In genomic region chr2:237715459-237715947, GRCh38 we compare ENCODE assay signal across 9 cellular contexts.
A peak's percentile ranks its signal among the peaks of the same experiment; 100 is the strongest.
DNase-seq lines count a peak whose midpoint lies in the region; ATAC-seq, FAIRE-seq and TF ChIP-seq lines count a peak whose summit lies in the region.
"Had no signal": no experiment of that assay in that cellular context is flagged by ENCODE, and none has a peak within 500 bp of the region (broad histone marks: within the 10 kb centered on the region; RNA-seq: fewer than 3 reads in every experiment).

No MANE protein-coding gene starts in this region.

- H3K4me3 Mint-ChIP-seq in astrocyte (ENCODE audit: unreplicated experiment), result peak overlapping the region; percentile 6
- no peak overlapping the region for H3K4me3 Mint-ChIP-seq in stimulated activated memory B cell treated with anti-CD40 and anti-IgM and Interleukin-4, amounts not matched to agents 10 μg/mL and 1 μg/mL and 100 μg/mL, for 72 hours

- intact Hi-C loops in left lung (cut with DNase I), result no loop called here

- peak overlapping the region; percentile 74 for H3K27ac ChIP-seq in astrocyte (ENCODE audit: low read depth, low read length)
- H3K27ac ChIP-seq in left lung, result peak overlapping the region; percentile 69 to 73

- FAIRE-seq in astrocyte (lab: Jason Lieb, UNC), result no peak

- TF ChIP-seq CTCF in astrocyte (IDR thresholded peaks at IDR 0.05; ENCODE audit: insufficient read depth, low read depth, low read length), result no peak
- TF ChIP-seq CTCF in left lung (IDR thresholded peaks at IDR 0.05), result no peak

- H3K27ac Mint-ChIP-seq in astrocyte (ENCODE audit: unreplicated experiment), result peak overlapping the region; percentile 58
- H3K27ac Mint-ChIP-seq in stimulated activated memory B cell treated with anti-CD40 and anti-IgM and Interleukin-4, amounts not matched to agents 10 μg/mL and 1 μg/mL and 100 μg/mL, for 72 hours, result peak overlapping the region; percentile 41

- H3K4me3 ChIP-seq in astrocyte (ENCODE audit: insufficient read depth, low read depth, low read length), result peak overlapping the region; percentile 24
- no peak overlapping the region for H3K4me3 ChIP-seq in left lung

- H3K9me3 Mint-ChIP-seq in astrocyte (ENCODE audit: unreplicated experiment), result no peaks in the 10 kb centered on the region
- H3K9me3 Mint-ChIP-seq in stimulated activated memory B cell treated with anti-CD40 and anti-IgM and Interleukin-4, amounts not matched to agents 10 μg/mL and 1 μg/mL and 100 μg/mL, for 72 hours, result no peaks in the 10 kb centered on the region

- peak; percentile 87 for ATAC-seq in left lung
- ATAC-seq in stimulated activated memory B cell treated with anti-CD40 and anti-IgM and Interleukin-4, amounts not matched to agents 10 μg/mL and 1 μg/mL and 100 μg/mL, for 72 hours, result no peak
- ATAC-seq in GM19452 (IDR thresholded peaks at IDR 0.05; ENCODE audit: unreplicated experiment), result no peak
- no peak for ATAC-seq in HG02885 (IDR thresholded peaks at IDR 0.05; ENCODE audit: poor library complexity, unreplicated experiment)

- H3K4me1 Mint-ChIP-seq in astrocyte (ENCODE audit: low read depth, unreplicated experiment), result peaks cover 30% of the 10 kb centered on the region
- H3K4me1 Mint-ChIP-seq in stimulated activated memory B cell treated with anti-CD40 and anti-IgM and Interleukin-4, amounts not matched to agents 10 μg/mL and 1 μg/mL and 100 μg/mL, for 72 hours, result peaks cover 76% of the 10 kb centered on the region

- H3K79me2 ChIP-seq in astrocyte (ENCODE audit: insufficient read depth, low read length), result peaks cover 89% of the 10 kb centered on the region

- H3K36me3 ChIP-seq in astrocyte (ENCODE audit: insufficient read depth, low read length), result peaks cover 3% of the 10 kb centered on the region
- H3K36me3 ChIP-seq in left lung, result peaks cover 0 to 35% of the 10 kb centered on the region in 2 donors

- H3K27me3 Mint-ChIP-seq in astrocyte (ENCODE audit: low read depth, unreplicated experiment), result no peaks in the 10 kb centered on the region
- H3K27me3 Mint-ChIP-seq in stimulated activated memory B cell treated with anti-CD40 and anti-IgM and Interleukin-4, amounts not matched to agents 10 μg/mL and 1 μg/mL and 100 μg/mL, for 72 hours, result no peaks in the 10 kb centered on the region

- no peak overlapping the region for H2AFZ ChIP-seq in astrocyte (ENCODE audit: low read depth, low read length)

- H3K36me3 Mint-ChIP-seq in astrocyte (ENCODE audit: low read depth, unreplicated experiment), result peaks cover 17% of the 10 kb centered on the region
- H3K36me3 Mint-ChIP-seq in stimulated activated memory B cell treated with anti-CD40 and anti-IgM and Interleukin-4, amounts not matched to agents 10 μg/mL and 1 μg/mL and 100 μg/mL, for 72 hours, result peaks cover 59% of the 10 kb centered on the region

- H3K4me2 ChIP-seq in astrocyte (ENCODE audit: low read length), result peak overlapping the region; percentile 78

- peaks cover 43% of the 10 kb centered on the region for H4K20me1 ChIP-seq in astrocyte (ENCODE audit: insufficient read depth, low read length)

- DNase-seq in HuH-7.5 (ENCODE audit: low spot score), result peak; percentile 88
- DNase-seq in astrocyte (ENCODE audit: low read depth), result peak; percentile 33
- no peak for DNase-seq in left lung
- DNase-seq in middle frontal gyrus (ENCODE audit: extremely low spot score, low spot score), result no peak
- DNase-seq: erythroblast; stimulated activated CD4-positive, alpha-beta T cell treated with anti-CD3 and anti-CD28 coated beads, Interleukin-4, amount 100 ng/mL, for 24 hours had no signal

- H3K27me3 ChIP-seq in astrocyte (ENCODE audit: insufficient read depth, low read length), result no peaks in the 10 kb centered on the region
- no peaks in the 10 kb centered on the region for H3K27me3 ChIP-seq in left lung

- H3K9me3 ChIP-seq in astrocyte (ENCODE audit: insufficient read depth, low read depth, low read length) (no peaks in the 10 kb centered on the region), left lung (no peaks in the 10 kb centered on the region)

- peaks cover 32% of the 10 kb centered on the region for H3K4me1 ChIP-seq in astrocyte (ENCODE audit: insufficient read depth, low read length)
- H3K4me1 ChIP-seq in left lung, result peaks cover 0 to 45% of the 10 kb centered on the region in 2 donors

- peak overlapping the region; percentile 73 for H3K9ac ChIP-seq in astrocyte (ENCODE audit: low read length)

Comparison
In these comparisons a context has a peak if more than half of its experiments do, and no peak if none do; other contexts are left out.
1. DNase-seq: peak in HuH-7.5 (single experiment) and astrocyte (single experiment); none in left lung (0 of 2) and middle frontal gyrus (single experiment).